ENCODE assay signal across 15 cellular contexts in the genomic region with DNA sequence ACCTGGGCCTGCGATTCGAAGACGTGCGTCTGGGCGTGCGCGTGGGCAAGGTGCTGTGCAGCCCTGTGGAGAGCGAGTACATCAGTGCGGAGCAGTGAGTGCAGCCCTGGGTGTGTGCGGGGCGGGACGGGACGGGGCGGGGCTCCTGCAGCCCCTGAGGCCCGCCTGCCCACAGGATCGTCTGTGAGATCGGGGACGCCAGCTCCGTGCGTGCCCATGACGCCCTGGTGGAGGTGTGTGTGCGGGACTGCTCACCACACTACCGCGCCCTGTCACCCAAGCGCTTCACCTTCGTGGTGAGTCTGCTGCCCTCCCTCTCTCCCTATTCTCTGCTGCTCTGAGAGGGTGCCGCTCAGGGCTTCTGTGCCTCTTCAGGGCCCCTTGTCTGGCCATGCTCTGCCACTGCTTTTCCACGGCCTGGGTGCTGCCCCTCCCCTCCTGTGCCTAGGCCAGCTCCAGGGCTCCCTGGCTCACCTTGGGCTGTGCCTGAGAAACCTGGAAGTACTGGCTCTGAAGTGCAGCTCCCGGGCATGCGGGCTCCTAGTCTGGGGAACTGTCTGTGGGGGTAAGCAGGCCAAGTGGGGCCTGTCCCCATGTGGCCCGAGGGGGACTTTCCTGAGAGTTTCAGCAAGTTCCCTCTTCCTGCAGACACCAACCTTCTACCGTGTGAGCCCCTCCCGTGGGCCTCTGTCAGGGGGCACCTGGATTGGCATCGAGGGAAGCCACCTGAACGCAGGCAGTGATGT. TPM values are rescaled to one million over a fixed set of nuclear protein-coding genes. Genes with fewer than 3 reads are reported as not detected.
A peak's percentile ranks its signal among the peaks of the same experiment; 100 is the strongest.
DNase-seq lines count a peak whose midpoint lies in the region; ATAC-seq lines count a peak whose summit lies in the region.
"Had no signal": no experiment of that assay in that cellular context is flagged by ENCODE, and none has a peak within 500 bp of the region (broad histone marks: within the 10 kb centered on the region; RNA-seq: fewer than 3 reads in every experiment).

No MANE protein-coding gene starts in this region.

- no peak overlapping the region for H3K4me3 Mint-ChIP-seq in T-helper 17 cell

- H3K27ac Mint-ChIP-seq in T-helper 17 cell = no peak overlapping the region

- H3K36me3 Mint-ChIP-seq in T-helper 17 cell (ENCODE audit: low read depth) = peaks cover 2% of the 10 kb centered on the region

- H3K27me3 Mint-ChIP-seq in T-helper 17 cell = no peaks in the 10 kb centered on the region

- ATAC-seq in GM19328 (IDR thresholded peaks at IDR 0.05; ENCODE audit: unreplicated experiment) = peak; percentile 2
- peak; percentile 19 for ATAC-seq in HG02763 (IDR thresholded peaks at IDR 0.05; ENCODE audit: unreplicated experiment)
- peak; percentile 26 for ATAC-seq in T-helper 17 cell
- ATAC-seq: gastroesophageal sphincter had no signal

- H3K4me1 Mint-ChIP-seq in T-helper 17 cell = peaks cover 6% of the 10 kb centered on the region

- DNase-seq in DMS79 (lab: John Stamatoyannopoulos, UW) (peak; percentile 58), T-helper 17 cell (no peak), HuH-7 (ENCODE audit: low spot score) (no peak), NCI-H2227 treated with DMSO at 0.1 percent for 48 hours (lab: John Stamatoyannopoulos, UW) (no peak), inferior parietal cortex (ENCODE audit: extremely low spot score) (no peak), DMS153 treated with DMSO at 0.1 percent for 48 hours (lab: John Stamatoyannopoulos, UW; ENCODE audit: unreplicated experiment) (no peak)
- DNase-seq: ACHN; activated CD4-positive, alpha-beta T cell treated with anti-CD3 and anti-CD28 coated beads, Interleukin-2, amount 50 U/mL, for 1 hour; Caco-2; effector memory CD4-positive, alpha-beta T cell; NCI-H345; SW 1271 had no signal

- H3K9me3 ChIP-seq in T-helper 17 cell (ENCODE audit: control insufficient read depth, low read length, poor library complexity, severe bottlenecking) = no peaks in the 10 kb centered on the region
- H3K9me3 ChIP-seq: Caco-2, gastroesophageal sphincter had no signal

RNA-seq across cellular contexts. Expression of a gene that starts 31.8 kb away (rescaled TPM):
- 10 to 100 TPM; 13.7 to 16.4 TPM for total RNA-seq in T-helper 17 cell
